ENCODE assay signal across 15 cellular contexts in the genomic region with DNA sequence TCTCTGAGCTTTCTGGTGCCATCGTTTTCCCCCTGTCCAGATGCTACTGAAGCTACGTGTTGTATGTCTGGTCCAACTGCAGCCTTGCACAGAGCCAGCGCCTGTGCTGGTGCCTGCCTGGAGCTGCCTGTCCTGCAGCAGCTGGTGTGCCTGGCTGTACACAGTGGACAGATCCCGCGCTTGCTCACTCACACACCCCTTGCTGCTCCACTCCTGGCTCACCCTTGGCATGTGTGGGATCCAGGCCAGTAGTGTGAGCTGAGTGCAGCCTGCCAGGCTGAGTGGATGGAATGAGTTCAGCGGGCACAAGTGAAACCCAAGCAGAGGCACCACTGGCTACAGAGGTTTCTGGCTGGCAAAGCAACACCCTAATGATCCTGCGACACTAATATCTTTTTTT. TPM values are rescaled to one million over a fixed set of nuclear protein-coding genes. Genes with fewer than 3 reads are reported as not detected.
DNase-seq lines count a peak whose midpoint lies in the region; ATAC-seq, FAIRE-seq and TF ChIP-seq lines count a peak whose summit lies in the region.
"Had no signal": no experiment of that assay in that cellular context is flagged by ENCODE, and none has a peak within 500 bp of the region (broad histone marks: within the 10 kb centered on the region; RNA-seq: fewer than 3 reads in every experiment).

No MANE protein-coding gene starts in this region.

- no peak for TF ChIP-seq EP300 in A549 (IDR thresholded peaks at IDR 0.05)

- H3K4me1 ChIP-seq in A549: no peaks in the 10 kb centered on the region
- peaks cover 0 to 5% of the 10 kb centered on the region in 2 experiments for H3K4me1 ChIP-seq in trophoblast cell (ENCODE audit: control insufficient read depth in 1 of 2, insufficient read depth in 2 of 2, low read length in 2 of 2)

- no peaks in the 10 kb centered on the region for H3K27me3 ChIP-seq in trophoblast cell (ENCODE audit: insufficient read depth, low read length)

- no peak for DNase-seq in A549 (ENCODE audit: low read depth in 1 of 2, low spot score in 1 of 2)
- peak in 43 of 56 donors; percentile 7 to 77 (median 34) for DNase-seq in amygdala (lab: John Stamatoyannopoulos, UW)
- peak; percentile 83 for DNase-seq in left ventricle myocardium superior
- DNase-seq in trophoblast cell: no peak
- no peak for DNase-seq in NCI-H510A treated with DMSO at 0.1 percent for 48 hours (lab: John Stamatoyannopoulos, UW)
- DNase-seq in MV-4-11 (lab: John Stamatoyannopoulos, UW): no peak
- no peak for DNase-seq in mesenteric fat pad (ENCODE audit: low spot score)
- DNase-seq: activated CD4-positive, alpha-beta T cell treated with anti-CD3 and anti-CD28 coated beads for 1 hour; activated T-cell treated with anti-CD3 and anti-CD28 coated beads, Interleukin-2, amount 50 U/mL, for 24 hours; amniotic stem cell; DMS153; NCI-H2029 treated with DMSO at 0.1 percent for 48 hours; SW 1271 had no signal

- peaks cover 15 to 23% of the 10 kb centered on the region in 2 experiments for H3K36me3 ChIP-seq in trophoblast cell (ENCODE audit: control insufficient read depth in 1 of 2, insufficient read depth in 2 of 2, low read length in 2 of 2)

- peaks cover 2% of the 10 kb centered on the region for H3K79me1 ChIP-seq in trophoblast cell (ENCODE audit: low read length)

- no peak overlapping the region for H3K18ac ChIP-seq in trophoblast cell (ENCODE audit: low read length)

- H3K4me2 ChIP-seq in A549: no peak overlapping the region
- no peak overlapping the region for H3K4me2 ChIP-seq in trophoblast cell (ENCODE audit: low read length)

- H3K4me3 ChIP-seq in A549 (no peak overlapping the region), trophoblast cell (ENCODE audit: low read depth, low read length) (no peak overlapping the region)
- H3K4me3 ChIP-seq: skin epidermis had no signal

- no peak overlapping the region for H2BK12ac ChIP-seq in trophoblast cell (ENCODE audit: low read length)

- no peak for TF ChIP-seq RAD21 in A549 (conservative IDR thresholded peaks at IDR 0.05 in 1 of 2, IDR thresholded peaks at IDR 0.05 in 1 of 2)

- H2AFZ ChIP-seq in trophoblast cell (ENCODE audit: insufficient read depth, low read length, poor library complexity): no peak overlapping the region

- H2BK5ac ChIP-seq in trophoblast cell (ENCODE audit: low read depth, low read length, poor library complexity): no peak overlapping the region

- no peak for FAIRE-seq in A549 (lab: Jason Lieb, UNC)

- H3K23ac ChIP-seq in trophoblast cell (ENCODE audit: low read length): peak overlapping the region; percentile 68

- TF ChIP-seq POLR2A in A549 (IDR thresholded peaks at IDR 0.05; ENCODE audit: low read length): no peak

- intact Hi-C loops in left ventricle myocardium superior (cut with micrococcal nuclease): no loop called here

- H3K27ac ChIP-seq in A549 (no peak overlapping the region), trophoblast cell (ENCODE audit: low read depth, low read length) (no peak overlapping the region)
- H3K27ac ChIP-seq: skin epidermis had no signal

- CTCF ChIA-PET in A549 (lab: Yijun Ruan, JAX): no interaction called here

- no peak for TF ChIP-seq CTCF in A549 (IDR thresholded peaks at IDR 0.05)

- no peak overlapping the region for H3K4ac ChIP-seq in trophoblast cell (ENCODE audit: low read depth, low read length)

- H4K12ac ChIP-seq in trophoblast cell (ENCODE audit: low read depth, low read length): no peak overlapping the region

- no peaks in the 10 kb centered on the region for H3K9me3 ChIP-seq in A549
- peaks cover 13% of the 10 kb centered on the region for H3K9me3 ChIP-seq in trophoblast cell (ENCODE audit: insufficient read depth, low read depth, low read length)

- H4K91ac ChIP-seq in trophoblast cell (ENCODE audit: low read depth, low read length): no peak overlapping the region

- no peak overlapping the region for H3K9ac ChIP-seq in trophoblast cell (ENCODE audit: low read length)

- WGBS in A549 (ENCODE audit: missing lambda C conversion rate): 84% methylated on average over 6 of the region's 7 CpGs
- WGBS in trophoblast cell (ENCODE audit: extremely low coverage, insufficient coverage, insufficient read length): no CpG with 5 or more reads among the region's 7 CpGs

- no peak overlapping the region for H2AK5ac ChIP-seq in trophoblast cell (ENCODE audit: low read length)

- ATAC-seq in A549 (peak; percentile 55 to 62; a peak in 3 of 6 replicates), left ventricle myocardium superior (peak; percentile 100), HG02938 (IDR thresholded peaks at IDR 0.05; ENCODE audit: unreplicated experiment) (no peak)

- H3K14ac ChIP-seq in trophoblast cell (ENCODE audit: low read length): no peak overlapping the region

- no peak overlapping the region for H4K8ac ChIP-seq in trophoblast cell (ENCODE audit: low read depth, low read length)

- no peak overlapping the region for H2BK120ac ChIP-seq in trophoblast cell (ENCODE audit: insufficient read depth, low read length, poor library complexity)

- peaks cover 3% of the 10 kb centered on the region for H3K79me2 ChIP-seq in trophoblast cell (ENCODE audit: control insufficient read depth, insufficient read depth, low read length, poor library complexity)

- POLR2A ChIA-PET in A549 (lab: Yijun Ruan, JAX): no interaction called here

TF ChIP-seq in A549, 52 proteins besides CTCF, POLR2A, EP300 and RAD21:
- TF ChIP-seq, protein P1, sequence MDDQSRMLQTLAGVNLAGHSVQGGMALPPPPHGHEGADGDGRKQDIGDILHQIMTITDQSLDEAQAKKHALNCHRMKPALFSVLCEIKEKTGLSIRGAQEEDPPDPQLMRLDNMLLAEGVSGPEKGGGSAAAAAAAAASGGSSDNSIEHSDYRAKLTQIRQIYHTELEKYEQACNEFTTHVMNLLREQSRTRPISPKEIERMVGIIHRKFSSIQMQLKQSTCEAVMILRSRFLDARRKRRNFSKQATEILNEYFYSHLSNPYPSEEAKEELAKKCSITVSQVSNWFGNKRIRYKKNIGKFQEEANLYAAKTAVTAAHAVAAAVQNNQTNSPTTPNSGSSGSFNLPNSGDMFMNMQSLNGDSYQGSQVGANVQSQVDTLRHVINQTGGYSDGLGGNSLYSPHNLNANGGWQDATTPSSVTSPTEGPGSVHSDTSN (IDR thresholded peaks at IDR 0.05): no peak
- no peak for TF ChIP-seq FOSL2 (IDR thresholded peaks at IDR 0.05)
- no peak for TF ChIP-seq FOSL2 (CRISPR knock-in tag; IDR thresholded peaks at IDR 0.05)
- TF ChIP-seq, protein P2, sequence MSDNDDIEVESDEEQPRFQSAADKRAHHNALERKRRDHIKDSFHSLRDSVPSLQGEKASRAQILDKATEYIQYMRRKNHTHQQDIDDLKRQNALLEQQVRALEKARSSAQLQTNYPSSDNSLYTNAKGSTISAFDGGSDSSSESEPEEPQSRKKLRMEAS (IDR thresholded peaks at IDR 0.05): no peak
- no peak for TF ChIP-seq RCOR1 (IDR thresholded peaks at IDR 0.05; ENCODE audit: low read depth, low read length)
- no peak for TF ChIP-seq HOXB13 (CRISPR knock-in tag; IDR thresholded peaks at IDR 0.05; ENCODE audit: low read depth)
- TF ChIP-seq POLR2AphosphoS2 (conservative IDR thresholded peaks at IDR 0.05; ENCODE audit: low read length): no peak
- TF ChIP-seq CEBPB (IDR thresholded peaks at IDR 0.05): no peak
- TF ChIP-seq, protein P3, sequence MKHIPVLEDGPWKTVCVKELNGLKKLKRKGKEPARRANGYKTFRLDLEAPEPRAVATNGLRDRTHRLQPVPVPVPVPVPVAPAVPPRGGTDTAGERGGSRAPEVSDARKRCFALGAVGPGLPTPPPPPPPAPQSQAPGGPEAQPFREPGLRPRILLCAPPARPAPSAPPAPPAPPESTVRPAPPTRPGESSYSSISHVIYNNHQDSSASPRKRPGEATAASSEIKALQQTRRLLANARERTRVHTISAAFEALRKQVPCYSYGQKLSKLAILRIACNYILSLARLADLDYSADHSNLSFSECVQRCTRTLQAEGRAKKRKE (CRISPR knock-in tag; IDR thresholded peaks at IDR 0.05; ENCODE audit: low read depth): no peak
- TF ChIP-seq ZC3H11A (IDR thresholded peaks at IDR 0.05): no peak

RNA-seq across cellular contexts. Expression of a gene that starts 40.4 kb away (rescaled TPM):
- polyA plus RNA-seq in A549 (2011; rRNA removed) (11.6 and 12.3 TPM in 2 replicates), A549 (2017; fragmentation: RNase III; extraction: RNeasy Plus Mini Kit Qiagen cat#74134 plus additional on column Dnase treatment) (3.3 to 3.8 TPM (median 3.6 TPM) in 3 replicates)
- polyA plus RNA-seq in A549 (2012; cell fraction: cytosol; rRNA removed): 0.76 and 1.1 TPM in 2 replicates
- polyA plus RNA-seq in A549 (2012; cell fraction: nucleus; rRNA removed): 0.74 and 0.86 TPM in 2 replicates
- 11.0 and 14.3 TPM in 2 replicates for polyA minus RNA-seq in A549 (2011; rRNA and poly(A)+ RNA removed)
- total RNA-seq in left ventricle myocardium superior (12.3 TPM), mesenteric fat pad (37.6 TPM)
- 10.4 and 14.4 TPM in 2 replicates for polyA plus RNA-seq in trophoblast cell (2013)

Comparison
In these comparisons a context has a peak if more than half of its experiments do, and no peak if none do; other contexts are left out.
1. DNase-seq: peak in amygdala (43 of 56) and left ventricle myocardium superior (single experiment); none in A549 (0 of 2), trophoblast cell (0 of 2), NCI-H510A treated with DMSO at 0.1 percent for 48 hours (single experiment), MV-4-11 (single experiment) and mesenteric fat pad (single experiment).